Comparison of ENCODE assay signal across 13 cellular contexts in the genomic region with DNA sequence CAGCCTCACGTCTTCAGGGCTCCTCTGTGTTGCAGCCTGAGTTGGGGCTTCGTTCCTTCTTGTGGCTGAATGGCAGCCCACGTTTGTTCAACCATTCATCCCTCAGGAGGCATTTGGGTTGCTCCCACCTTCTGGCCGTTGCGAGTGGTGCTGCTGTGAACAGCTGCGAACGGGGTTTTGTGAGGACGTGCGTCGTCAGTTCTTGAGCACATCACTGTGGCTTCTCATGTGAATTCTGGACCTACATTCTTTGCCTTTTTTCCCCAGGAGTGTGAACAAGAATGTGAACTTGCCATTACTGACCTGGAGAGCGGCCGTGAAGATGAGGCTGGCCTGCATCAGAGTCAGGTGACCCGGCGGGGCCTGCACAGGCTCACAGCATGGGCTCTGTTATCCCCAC. TPM values are rescaled to one million over a fixed set of nuclear protein-coding genes. Genes with fewer than 3 reads are reported as not detected.
A peak's percentile ranks its signal among the peaks of the same experiment; 100 is the strongest.
DNase-seq lines count a peak whose midpoint lies in the region; ATAC-seq, FAIRE-seq and TF ChIP-seq lines count a peak whose summit lies in the region.
"Had no signal": no experiment of that assay in that cellular context is flagged by ENCODE, and none has a peak within 500 bp of the region (broad histone marks: within the 10 kb centered on the region; RNA-seq: fewer than 3 reads in every experiment).

No MANE protein-coding gene starts in this region.

- H3K9ac ChIP-seq in kidney (ENCODE audit: low read length in 2 of 2): no peak overlapping the region
- H3K9ac ChIP-seq: BLaER1 treated with 17β-estradiol and CSF1 and Interleukin-3, amounts not matched to agents 10 nM and 100 nM had no signal

- no peak for ATAC-seq in Right ventricle myocardium inferior
- no peak for ATAC-seq in HG03432 (IDR thresholded peaks at IDR 0.05; ENCODE audit: unreplicated experiment)
- ATAC-seq in HG03354 (IDR thresholded peaks at IDR 0.05; ENCODE audit: poor library complexity, severe bottlenecking, unreplicated experiment): no peak

- H3K9me3 ChIP-seq in right atrium auricular region (no peaks in the 10 kb centered on the region), adrenal gland (replicated peaks in 1 of 3) (no peaks in the 10 kb centered on the region), kidney (ENCODE audit: control insufficient read depth in 1 of 2, low read length in 2 of 2) (no peaks in the 10 kb centered on the region)
- H3K9me3 ChIP-seq: BLaER1 treated with 17β-estradiol and CSF1 and Interleukin-3, amounts not matched to agents 10 nM and 100 nM had no signal

- TF ChIP-seq CTCF in right atrium auricular region (IDR thresholded peaks at IDR 0.05) (no peak), adrenal gland (IDR thresholded peaks at IDR 0.05) (no peak), kidney (IDR thresholded peaks at IDR 0.05; ENCODE audit: borderline replicate concordance, extremely low read depth, insufficient read depth) (no peak)

- H3K27ac ChIP-seq in right atrium auricular region (no peak overlapping the region), adrenal gland (peak overlapping the region in 4 of 5 donors; percentile 52 to 91 (median 76)), kidney (ENCODE audit: low read depth in 2 of 2, low read length in 2 of 2) (no peak overlapping the region)
- H3K27ac ChIP-seq: BLaER1 treated with 17β-estradiol and CSF1 and Interleukin-3, amounts not matched to agents 10 nM and 100 nM had no signal

- intact Hi-C loops in Right ventricle myocardium inferior (cut with DNase I) (no loop called here), adrenal gland (cut with DNase I) (no loop called here), kidney (cut with DNase I) (no loop called here)

- H3K27me3 ChIP-seq in right atrium auricular region (no peaks in the 10 kb centered on the region), adrenal gland (no peaks in the 10 kb centered on the region)
- H3K27me3 ChIP-seq: BLaER1 treated with 17β-estradiol and CSF1 and Interleukin-3, amounts not matched to agents 10 nM and 100 nM had no signal

- no peak overlapping the region for H3K4me3 ChIP-seq in right atrium auricular region
- no peak overlapping the region for H3K4me3 ChIP-seq in adrenal gland
- no peak overlapping the region for H3K4me3 ChIP-seq in kidney (ENCODE audit: low read length in 2 of 2)
- H3K4me3 ChIP-seq: BLaER1 treated with 17β-estradiol and CSF1 and Interleukin-3, amounts not matched to agents 10 nM and 100 nM had no signal

- H3K36me3 ChIP-seq in right atrium auricular region (peaks cover 43% of the 10 kb centered on the region), adrenal gland (replicated peaks in 1 of 2) (peaks cover 0 to 42% of the 10 kb centered on the region in 2 donors), kidney (ENCODE audit: control insufficient read depth in 1 of 2, insufficient read depth in 2 of 2, low read length in 2 of 2) (peaks cover 21 to 38% of the 10 kb centered on the region in 2 donors)

- 90 to 96% (median 94%) methylated on average over 10 to 14 of the region's 14 CpGs for WGBS in adrenal gland, 4 donors

- no peak for TF ChIP-seq POLR2A in adrenal gland (IDR thresholded peaks at IDR 0.05)

- peak; percentile 22 for DNase-seq in Right ventricle myocardium inferior (ENCODE audit: missing footprints)
- no peak for DNase-seq in right atrium auricular region (ENCODE audit: low spot score)
- no peak for DNase-seq in adrenal gland
- peak; percentile 42 for DNase-seq in kidney
- DNase-seq in NCI-H345 treated with DMSO at 0.1 percent for 48 hours (lab: John Stamatoyannopoulos, UW; ENCODE audit: unreplicated experiment): no peak
- DNase-seq in DMS53 treated with DMSO at 0.1 percent for 48 hours (lab: John Stamatoyannopoulos, UW; ENCODE audit: unreplicated experiment): no peak
- DNase-seq: ACHN; CD4-positive, CD25-positive, alpha-beta regulatory T cell; DMS53 had no signal

- no peak for FAIRE-seq in kidney (lab: Jason Lieb, UNC)
- FAIRE-seq: H54 had no signal

- H3K4me1 ChIP-seq in right atrium auricular region: no peaks in the 10 kb centered on the region
- H3K4me1 ChIP-seq in adrenal gland (replicated peaks in 1 of 2): peaks cover 3 to 15% of the 10 kb centered on the region in 2 donors
- H3K4me1 ChIP-seq in kidney (ENCODE audit: control insufficient read depth in 1 of 2, insufficient read depth in 1 of 2, low read depth in 1 of 2, low read length in 2 of 2): no peaks in the 10 kb centered on the region

RNA-seq across cellular contexts. Expression of gene PCNT, which starts 21.9 kb away (rescaled TPM):
- total RNA-seq in Right ventricle myocardium inferior (27.3 TPM), right atrium auricular region (10 to 100 TPM; 31.7 to 40.3 TPM), adrenal gland (10 to 100 TPM; 27.2 to 46.6 (median 33.7) TPM), kidney (26.1 TPM)
- polyA plus RNA-seq in adrenal gland (10 to 100 TPM; 14.0 to 27.3 (median 21.4) TPM), kidney (ENCODE audit: insufficient read depth, low read depth, low replicate concordance) (4.2 TPM)

RNA-seq across cellular contexts. Expression of gene C21orf58, which starts 22.2 kb away (rescaled TPM):
- total RNA-seq in Right ventricle myocardium inferior (1.2 TPM), right atrium auricular region (under 1 TPM; 0.31 to 0.74 TPM), adrenal gland (1 to 10 TPM; 1.1 to 5.4 (median 2.2) TPM), kidney (2.7 TPM)
- polyA plus RNA-seq in adrenal gland (10 to 100 TPM in 1 of 3 donors, 1 to 10 TPM in 1, under 1 TPM in 1; 0.46 to 15.0 (median 2.9) TPM), kidney (ENCODE audit: insufficient read depth, low read depth, low replicate concordance) (0.67 TPM)

RNA-seq across cellular contexts. Expression of gene YBEY, which starts 59.7 kb away (rescaled TPM):
- total RNA-seq in Right ventricle myocardium inferior: 18.6 TPM
- 10 to 100 TPM; 11.0 to 22.1 TPM for total RNA-seq in right atrium auricular region
- 10 to 100 TPM in 6 of 8 donors, 1 to 10 TPM in 2; 4.0 to 17.5 (median 14.8) TPM for total RNA-seq in adrenal gland
- polyA plus RNA-seq in adrenal gland: 10 to 100 TPM; 16.4 to 46.0 (median 24.8) TPM
- total RNA-seq in kidney: 17.5 TPM
- 29.6 TPM for polyA plus RNA-seq in kidney (ENCODE audit: insufficient read depth, low read depth, low replicate concordance)

Comparison
In these comparisons a context has a peak if more than half of its experiments do, and no peak if none do; other contexts are left out.
1. DNase-seq: peak in Right ventricle myocardium inferior (single experiment) and kidney (single experiment); none in right atrium auricular region (single experiment), adrenal gland (0 of 7), NCI-H345 treated with DMSO at 0.1 percent for 48 hours (single experiment) and DMS53 treated with DMSO at 0.1 percent for 48 hours (single experiment).
2. H3K27ac ChIP-seq: peak in adrenal gland (4 of 5); none in right atrium auricular region (0 of 2) and kidney (0 of 2).